Comparison of ENCODE assay signal across 14 cellular contexts in the genomic region with DNA sequence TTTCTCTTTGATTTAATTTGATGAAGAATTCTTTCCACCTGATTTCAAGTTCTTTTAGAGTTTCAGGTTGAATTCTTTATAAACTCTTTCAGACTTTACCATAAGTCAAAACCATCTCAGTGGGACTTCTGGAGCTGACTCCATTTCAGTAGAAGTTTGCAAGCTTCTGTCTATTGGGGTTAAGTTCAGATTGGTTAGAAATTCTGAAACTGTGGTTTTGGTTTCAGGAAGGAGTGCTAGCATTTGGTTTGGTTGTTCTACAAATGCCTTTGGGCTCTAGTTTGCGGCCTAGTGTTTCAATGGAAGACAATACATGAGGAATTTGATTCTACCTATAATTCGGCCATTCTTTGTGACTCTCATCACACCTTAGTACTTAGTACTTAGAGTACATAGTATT.
DNase-seq lines count a peak whose midpoint lies in the region; ATAC-seq and TF ChIP-seq lines count a peak whose summit lies in the region.
"Had no signal": no experiment of that assay in that cellular context is flagged by ENCODE, and none has a peak within 500 bp of the region (broad histone marks: within the 10 kb centered on the region; RNA-seq: fewer than 3 reads in every experiment).

No MANE protein-coding gene starts in this region.

- H3K27me3 ChIP-seq in tibial nerve (no peaks in the 10 kb centered on the region), left lung (no peaks in the 10 kb centered on the region)

- H3K4me1 ChIP-seq in tibial nerve = no peaks in the 10 kb centered on the region
- H3K4me1 ChIP-seq in left lung = no peaks in the 10 kb centered on the region
- H3K4me1 ChIP-seq: A549 had no signal

- H3K27ac ChIP-seq in tibial nerve = no peak overlapping the region
- no peak overlapping the region for H3K27ac ChIP-seq in left lung
- H3K27ac ChIP-seq: A549 had no signal

- intact Hi-C loops in left lung (cut with DNase I) = no loop called here

- peak; percentile 86 for ATAC-seq in GM19395 (IDR thresholded peaks at IDR 0.05; ENCODE audit: unreplicated experiment)
- ATAC-seq in HG02623 (IDR thresholded peaks at IDR 0.05; ENCODE audit: unreplicated experiment) = peak; percentile 71
- peak; percentile 88 for ATAC-seq in HG03432 (IDR thresholded peaks at IDR 0.05; ENCODE audit: unreplicated experiment)
- no peak for ATAC-seq in left lung
- ATAC-seq: A549; activated T-helper 17 cell treated with anti-CD3 and anti-CD28 coated beads, Interleukin-2, amount 50 U/mL, for 72 hours had no signal

- TF ChIP-seq EP300 in tibial nerve (IDR thresholded peaks at IDR 0.05) = no peak

- H3K9me3 ChIP-seq in tibial nerve = no peaks in the 10 kb centered on the region
- H3K9me3 ChIP-seq in left lung = no peaks in the 10 kb centered on the region
- H3K9me3 ChIP-seq: A549 had no signal

- no peak for TF ChIP-seq CTCF in GM12865 (IDR thresholded peaks at IDR 0.05; ENCODE audit: insufficient read depth, low read depth, low read length, missing control alignments)
- no peak for TF ChIP-seq CTCF in tibial nerve (IDR thresholded peaks at IDR 0.05)
- TF ChIP-seq CTCF in left lung (IDR thresholded peaks at IDR 0.05) = no peak

- DNase-seq in GM12865 (ENCODE audit: low read depth) = peak; percentile 12
- no peak for DNase-seq in tibial nerve (ENCODE audit: low spot score in 2 of 2)
- DNase-seq in A172 (ENCODE audit: low spot score) = no peak
- no peak for DNase-seq in NCI-H2029 treated with DMSO at 0.1 percent for 48 hours (lab: John Stamatoyannopoulos, UW)
- no peak for DNase-seq in left lung
- DNase-seq: activated CD4-positive, alpha-beta T cell treated with anti-CD3 and anti-CD28 coated beads, Interleukin-2, amount 10 ng/mL, durations not matched to agents 7 days and 5 days; dermis blood vessel endothelial cell; NCI-H345; trophoblast cell had no signal

- H3K4me3 ChIP-seq in GM12865 (ENCODE audit: low read depth, low read length) = no peak overlapping the region
- no peak overlapping the region for H3K4me3 ChIP-seq in tibial nerve
- no peak overlapping the region for H3K4me3 ChIP-seq in left lung
- H3K4me3 ChIP-seq: A549 had no signal

- H3K36me3 ChIP-seq in tibial nerve = no peaks in the 10 kb centered on the region
- H3K36me3 ChIP-seq in left lung = no peaks in the 10 kb centered on the region

- WGBS in tibial nerve, 2 donors = 95 to 96% methylated on average over 2 of the region's 2 CpGs

- no peak for TF ChIP-seq POLR2A in tibial nerve (IDR thresholded peaks at IDR 0.05)
